16 cellular contexts compared by ENCODE assay signal in genomic region chr10:84114088-84114667, GRCh38. TPM values are rescaled to one million over a fixed set of nuclear protein-coding genes. Genes with fewer than 3 reads are reported as not detected.
DNase-seq lines count a peak whose midpoint lies in the region; ATAC-seq, FAIRE-seq and TF ChIP-seq lines count a peak whose summit lies in the region.
"Had no signal": no experiment of that assay in that cellular context is flagged by ENCODE, and none has a peak within 500 bp of the region (broad histone marks: within the 10 kb centered on the region; RNA-seq: fewer than 3 reads in every experiment).

No MANE protein-coding gene starts in this region.

- H3K27ac ChIP-seq in GM12878 (ENCODE audit: control insufficient read depth, insufficient read depth) (no peak overlapping the region), HepG2 (ENCODE audit: extremely low read length, insufficient read depth, low read length) (no peak overlapping the region)
- H3K27ac ChIP-seq: lower lobe of right lung, tibial artery had no signal

- H3K4me3 ChIP-seq in BJ (ENCODE audit: low read depth, low read length) (no peak overlapping the region), GM12878 (no peak overlapping the region), HepG2 (replicated peaks in 1 of 3; ENCODE audit: insufficient read depth in 1 of 3, low read depth in 2 of 3, low read length in 3 of 3) (no peak overlapping the region)
- H3K4me3 ChIP-seq: lower lobe of right lung, tibial artery had no signal

- no peak for TF ChIP-seq EP300 in GM12878 (IDR thresholded peaks at IDR 0.05; ENCODE audit: borderline replicate concordance in 1 of 2, control insufficient read depth in 1 of 2, low read depth in 2 of 2, low read length in 2 of 2)
- no peak for TF ChIP-seq EP300 in HepG2 (IDR thresholded peaks at IDR 0.05; ENCODE audit: low read depth in 2 of 2, low read length in 2 of 2)
- TF ChIP-seq EP300 in HepG2 (CRISPR knock-in tag; IDR thresholded peaks at IDR 0.05; ENCODE audit: borderline replicate concordance), result no peak

- H3K9ac ChIP-seq in GM12878 (ENCODE audit: control insufficient read depth, insufficient read depth, low read length), result no peak overlapping the region
- H3K9ac ChIP-seq in HepG2 (ENCODE audit: insufficient read depth, low read depth, low read length), result no peak overlapping the region

- H2AFZ ChIP-seq in GM12878 (ENCODE audit: control insufficient read depth, low read depth, low read length) (no peak overlapping the region), HepG2 (ENCODE audit: low read length) (no peak overlapping the region)

- WGBS in GM12878 (ENCODE audit: insufficient coverage, insufficient replicate concordance, low lambda C conversion rate, missing lambda C conversion rate), result 29% methylated on average over 13 of the region's 13 CpGs
- 12% methylated on average over 11 of the region's 13 CpGs for WGBS in HepG2 (ENCODE audit: low lambda C conversion rate)

- FAIRE-seq in GM12878 (lab: Jason Lieb, UNC) (no peak), HepG2 (lab: Jason Lieb, UNC) (no peak)

- intact Hi-C loops in GM12878 (cut with micrococcal nuclease; ENCODE audit: unreplicated experiment) (no loop called here), HepG2 (cut with micrococcal nuclease; ENCODE audit: unreplicated experiment) (no loop called here)
- intact Hi-C loops in activated CD4-positive, alpha-beta memory T cell treated with anti-CD3 and anti-CD28 coated beads for 36 hours (cut with micrococcal nuclease), result no loop called here

- SMC1A ChIA-PET in GM12878 (lab: Charles Lee; ENCODE audit: uncharacterized antibody, unreplicated experiment), result no interaction called here

- no peak overlapping the region for H3K27ac Mint-ChIP-seq in HFFc6
- no peak overlapping the region for H3K27ac Mint-ChIP-seq in activated CD4-positive, alpha-beta memory T cell treated with anti-CD3 and anti-CD28 coated beads for 36 hours
- H3K27ac Mint-ChIP-seq: activated T-helper 2 cell treated with anti-CD3 and anti-CD28 coated beads, Interferon-gamma antibody, Interleukin-2, Interleukin-4, amounts not matched to agents 10 μg/mL and 5 μg/mL and 100 μg/mL, durations not matched to agents 14 hours and 24 hours and 36 hours had no signal

- H4K20me1 ChIP-seq in GM12878 (ENCODE audit: control insufficient read depth, insufficient read depth), result no peaks in the 10 kb centered on the region
- no peaks in the 10 kb centered on the region for H4K20me1 ChIP-seq in HepG2 (ENCODE audit: insufficient read depth, low read length)

- TF ChIP-seq POLR2A in GM12878 (IDR thresholded peaks at IDR 0.05; ENCODE audit: low read depth, low read length) (no peak), HepG2 (IDR thresholded peaks at IDR 0.05; ENCODE audit: insufficient read depth in 1 of 2, low read depth in 2 of 2, low read length in 2 of 2) (no peak)

- TF ChIP-seq CTCF in BJ (IDR thresholded peaks at IDR 0.05; ENCODE audit: insufficient read depth, low read depth, low read length) (peak; percentile 32), HFFc6 (IDR thresholded peaks at IDR 0.05) (peak; percentile 54; the same call in 1 of the 2 replicates), GM12878 (IDR thresholded peaks at IDR 0.05 in 2 of 3, conservative IDR thresholded peaks at IDR 0.05 in 1 of 3; ENCODE audit: control insufficient read depth in 2 of 3, extremely low read depth in 1 of 3, insufficient read depth in 1 of 3, low read depth in 3 of 3, low read length in 3 of 3) (peak; percentile 19 to 28 (median 23); a peak in 4 of 6 replicates), HepG2 (CRISPR knock-in tag; IDR thresholded peaks at IDR 0.05) (peak; percentile 37; the same call in 1 of the 2 replicates)

- no peaks in the 10 kb centered on the region for H3K9me3 Mint-ChIP-seq in HFFc6
- H3K9me3 Mint-ChIP-seq in activated CD4-positive, alpha-beta memory T cell treated with anti-CD3 and anti-CD28 coated beads for 36 hours, result no peaks in the 10 kb centered on the region
- H3K9me3 Mint-ChIP-seq: activated T-helper 2 cell treated with anti-CD3 and anti-CD28 coated beads, Interferon-gamma antibody, Interleukin-2, Interleukin-4, amounts not matched to agents 10 μg/mL and 5 μg/mL and 100 μg/mL, durations not matched to agents 14 hours and 24 hours and 36 hours; central memory CD8-positive, alpha-beta T cell had no signal

- no peaks in the 10 kb centered on the region for H3K36me3 Mint-ChIP-seq in HFFc6 (ENCODE audit: low read depth)
- no peaks in the 10 kb centered on the region for H3K36me3 Mint-ChIP-seq in activated CD4-positive, alpha-beta memory T cell treated with anti-CD3 and anti-CD28 coated beads for 36 hours

- BruUV-seq in GM12878 (replicated peaks; lab: Mats Ljungman, UMichigan) (no TSS peak), HepG2 (replicated peaks; lab: Mats Ljungman, UMichigan) (no TSS peak)

- POLR2A ChIA-PET in BJ (lab: Charles Lee), result no interaction called here
- POLR2A ChIA-PET in GM12878 (lab: Charles Lee), result no interaction called here
- POLR2A ChIA-PET in HepG2 (lab: Yijun Ruan, JAX), result no interaction called here
- POLR2A ChIA-PET in activated CD4-positive, alpha-beta memory T cell treated with anti-CD3 and anti-CD28 coated beads for 36 hours (lab: Charles Lee), result no interaction called here

- TF ChIP-seq RAD21 in GM12878 (IDR thresholded peaks at IDR 0.05; ENCODE audit: insufficient read depth, low read depth, low read length), result no peak
- no peak for TF ChIP-seq RAD21 in HepG2 (CRISPR knock-in tag; IDR thresholded peaks at IDR 0.05)

- in situ Hi-C loops in GM12878 (cut with MboI) (no loop called here), HepG2 (cut with HindIII; ENCODE audit: extremely low pct_ligation_motif_present, low pct_unique_long_range_greater_than_20kb) (no loop called here)

- no peaks in the 10 kb centered on the region for H3K9me3 ChIP-seq in GM12878 (replicated peaks; ENCODE audit: control insufficient read depth, insufficient read depth, low read length)
- no peaks in the 10 kb centered on the region for H3K9me3 ChIP-seq in HepG2 (ENCODE audit: low read length)
- H3K9me3 ChIP-seq: lower lobe of right lung, tibial artery had no signal

- H3K27me3 ChIP-seq in BJ (ENCODE audit: control insufficient read depth, insufficient read depth, low read length) (no peaks in the 10 kb centered on the region), GM12878 (replicated peaks in 1 of 2; ENCODE audit: control insufficient read depth in 2 of 2, insufficient read depth in 2 of 2, low read length in 1 of 2) (no peaks in the 10 kb centered on the region), HepG2 (ENCODE audit: control insufficient read depth in 1 of 2, insufficient read depth in 2 of 2, low read length in 2 of 2) (peaks cover 0 to 4% of the 10 kb centered on the region in 2 experiments; a peak in 2 of 5 replicates)
- H3K27me3 ChIP-seq: tibial artery had no signal

- DNase-seq in BJ (ENCODE audit: low read depth), result no peak
- no peak for DNase-seq in HFFc6
- DNase-seq in GM12878 (ENCODE audit: low read depth, low spot score), result no peak
- DNase-seq in HepG2 (ENCODE audit: low spot score), result peak; percentile 15
- no peak for DNase-seq in activated effector memory CD4-positive, alpha-beta T cell treated with anti-CD3 and anti-CD28 coated beads, Interleukin-2, amount 50 U/mL, for 16 hours
- DNase-seq in CD1c-positive myeloid dendritic cell (ENCODE audit: extremely low spot score), result no peak
- DNase-seq in DMS 273 treated with DMSO at 0.1 percent for 48 hours (lab: John Stamatoyannopoulos, UW), result no peak
- no peak for DNase-seq in activated CD4-positive, alpha-beta memory T cell treated with anti-CD3 and anti-CD28 coated beads for 36 hours
- DNase-seq: activated CD4-positive, alpha-beta T cell treated with anti-CD3 and anti-CD28 coated beads for 1 hour; lower lobe of right lung; NCI-H2029 treated with DMSO at 0.1 percent for 48 hours; Right ventricle myocardium superior; tibial artery had no signal

- RAD21 ChIA-PET in GM12878 (lab: Charles Lee; ENCODE audit: unreplicated experiment), result no interaction called here

- no peaks in the 10 kb centered on the region for H3K79me2 ChIP-seq in GM12878 (ENCODE audit: control insufficient read depth, insufficient read depth, low read length)
- H3K79me2 ChIP-seq in HepG2 (ENCODE audit: insufficient read depth, low read length), result no peaks in the 10 kb centered on the region

- CTCF ChIA-PET in BJ (lab: Yijun Ruan, JAX), result interaction anchor here (1.0 kb wide), 1 partner anchor 37 kb away, joined by 3 read pairs; no protein-coding TSS in a partner anchor
- CTCF ChIA-PET in GM12878 (lab: Yijun Ruan, JAX), result interaction anchor here (1.1 to 1.3 kb wide), 2 partner anchors 34 to 161 kb away, joined by 3 read pairs; no protein-coding TSS in a partner anchor
- CTCF ChIA-PET in HepG2 (lab: Yijun Ruan, JAX; ENCODE audit: low intra/inter-chr PET ratio, low total read pairs), result no interaction called here
- CTCF ChIA-PET in activated CD4-positive, alpha-beta memory T cell treated with anti-CD3 and anti-CD28 coated beads for 36 hours (lab: Charles Lee), result interaction anchor here (1.0 kb wide), 2 partner anchors 10 to 60 kb away, joined by 3 read pairs; no protein-coding TSS in a partner anchor

- H3K4me2 ChIP-seq in GM12878 (ENCODE audit: control insufficient read depth, insufficient read depth) (no peak overlapping the region), HepG2 (ENCODE audit: low read depth, low read length) (no peak overlapping the region)

- H3K4me1 ChIP-seq in GM12878 (ENCODE audit: control insufficient read depth, insufficient read depth, low read length) (no peaks in the 10 kb centered on the region), HepG2 (ENCODE audit: insufficient read depth, low read length) (no peaks in the 10 kb centered on the region)
- H3K4me1 ChIP-seq: lower lobe of right lung, tibial artery had no signal

- no peaks in the 10 kb centered on the region for H3K36me3 ChIP-seq in BJ (ENCODE audit: control insufficient read depth, insufficient read depth, low read length)
- H3K36me3 ChIP-seq in GM12878 (ENCODE audit: control insufficient read depth in 2 of 2, insufficient read depth in 2 of 2, low read length in 1 of 2), result no peaks in the 10 kb centered on the region
- no peaks in the 10 kb centered on the region for H3K36me3 ChIP-seq in HepG2 (replicated peaks in 1 of 2; ENCODE audit: control insufficient read depth in 1 of 2, insufficient read depth in 2 of 2, low read length in 2 of 2)
- H3K36me3 ChIP-seq: lower lobe of right lung, tibial artery had no signal

- no peaks in the 10 kb centered on the region for H3K4me1 Mint-ChIP-seq in HFFc6 (ENCODE audit: low read depth)
- H3K4me1 Mint-ChIP-seq in activated CD4-positive, alpha-beta memory T cell treated with anti-CD3 and anti-CD28 coated beads for 36 hours (ENCODE audit: low read depth), result peaks cover 4% of the 10 kb centered on the region
- H3K4me1 Mint-ChIP-seq: central memory CD8-positive, alpha-beta T cell had no signal

- ATAC-seq in GM12878, result no peak
- no peak for ATAC-seq in HepG2
- ATAC-seq: lower lobe of right lung, sciatic nerve had no signal

- peaks cover 2% of the 10 kb centered on the region for H3K27me3 Mint-ChIP-seq in HFFc6 (ENCODE audit: insufficient read depth)
- H3K27me3 Mint-ChIP-seq in activated CD4-positive, alpha-beta memory T cell treated with anti-CD3 and anti-CD28 coated beads for 36 hours, result peaks cover 14% of the 10 kb centered on the region

- H3K4me3 Mint-ChIP-seq in HFFc6, result no peak overlapping the region
- no peak overlapping the region for H3K4me3 Mint-ChIP-seq in activated CD4-positive, alpha-beta memory T cell treated with anti-CD3 and anti-CD28 coated beads for 36 hours
- H3K4me3 Mint-ChIP-seq: central memory CD8-positive, alpha-beta T cell had no signal

RNA-seq across cellular contexts. Expression of gene GHITM, which starts 25.1 kb away (rescaled TPM):
- 204 and 256 TPM in 2 replicates for polyA plus RNA-seq in BJ (2011; rRNA removed)
- 65.9 and 89.9 TPM in 2 replicates for polyA minus RNA-seq in BJ (2011; rRNA and poly(A)+ RNA removed)
- total RNA-seq in HFFc6 (2021; fragmentation: NEBNext Ultra II Directional; extraction: Animal tissue kit (Norgen Biotek cat#: 25700)), result 100 to 1,000 TPM; 137 to 155 (median 142) TPM
- 22.9 and 24.6 TPM in 2 replicates for total RNA-seq in GM12878 (2013; cell fraction: nucleolus; rRNA removed)
- total RNA-seq in GM12878 (2014; rRNA removed), result 153 and 180 TPM in 2 replicates
- 153 and 157 TPM in 2 replicates for total RNA-seq in GM12878 (2014; rRNA removed; fragmentation: Illumina TruSeq; extraction: Trizol)
- total RNA-seq in GM12878 (2021), result 120 and 128 TPM in 2 replicates
- polyA plus RNA-seq in GM12878 (2011; ENCODE audit: low read depth), result 92.5 TPM
- polyA plus RNA-seq in GM12878 (2011; rRNA removed), result 257 and 294 TPM in 2 replicates
- polyA plus RNA-seq in GM12878 (2011; cell fraction: cytosol; rRNA removed), result 147 and 172 TPM in 2 replicates
- 69.2 and 70.0 TPM in 2 replicates for polyA plus RNA-seq in GM12878 (2011; cell fraction: nucleus; rRNA removed)
- 97.0 and 105 TPM in 2 replicates for polyA plus RNA-seq in GM12878 (2012)
- 147 and 190 TPM in 2 replicates for polyA plus RNA-seq in GM12878 (2014; fragmentation: Illumina TruSeq; extraction: Trizol)
- polyA plus RNA-seq in GM12878 (2014; fragmentation: Nextera tagmentation; extraction: Ambion mirVana), result 100 to 1,000 TPM; 366 to 501 TPM
- polyA plus RNA-seq in GM12878 (2014; rRNA removed), result 146 and 162 TPM in 2 replicates
- 100 to 1,000 TPM; 295 to 299 TPM for polyA plus RNA-seq in GM12878 (2016; fragmentation: Nextera tagmentation; extraction: Ambion mirVana)
- 132 and 140 TPM in 2 replicates for polyA minus RNA-seq in GM12878 (2011; rRNA and poly(A)+ RNA removed)
- polyA minus RNA-seq in GM12878 (2011; cell fraction: cytosol; rRNA and poly(A)+ RNA removed), result 36.9 and 41.3 TPM in 2 replicates
- polyA minus RNA-seq in GM12878 (2011; cell fraction: nucleus; rRNA and poly(A)+ RNA removed), result 14.1 and 21.1 TPM in 2 replicates
- 212 and 345 TPM in 2 replicates for total RNA-seq in HepG2 (2016; rRNA removed; fragmentation: Illumina TruSeq; extraction: Trizol)
- 30.2 and 31.6 TPM in 2 replicates for total RNA-seq in HepG2 (2016; cell fraction: cytosol; rRNA removed; fragmentation: Illumina TruSeq; extraction: Trizol; ENCODE audit: low read depth)
- 217 and 359 TPM in 2 replicates for total RNA-seq in HepG2 (2016; cell fraction: insoluble cytoplasmic fraction; rRNA removed; fragmentation: Illumina TruSeq; extraction: Trizol)
- 71.3 and 73.2 TPM in 2 replicates for total RNA-seq in HepG2 (2016; cell fraction: membrane; rRNA removed; fragmentation: Illumina TruSeq; extraction: Trizol)
- total RNA-seq in HepG2 (2016; cell fraction: nucleus; rRNA removed; fragmentation: Illumina TruSeq; extraction: Trizol), result 76.0 and 76.6 TPM in 2 replicates
- polyA plus RNA-seq in HepG2 (2011; rRNA removed), result 145 and 163 TPM in 2 replicates
- polyA plus RNA-seq in HepG2 (2011; cell fraction: cytosol; rRNA removed), result 120 and 156 TPM in 2 replicates
- polyA plus RNA-seq in HepG2 (2011; cell fraction: nucleus; rRNA removed), result 20.6 and 30.6 TPM in 2 replicates
- 147 and 173 TPM in 2 replicates for polyA plus RNA-seq in HepG2 (2012)
- polyA plus RNA-seq in HepG2 (2016; cell fraction: cytosol; fragmentation: Illumina TruSeq; extraction: Trizol; ENCODE audit: low read depth), result 26.7 and 30.1 TPM in 2 replicates
- 287 and 340 TPM in 2 replicates for polyA plus RNA-seq in HepG2 (2016; cell fraction: insoluble cytoplasmic fraction; fragmentation: Illumina TruSeq; extraction: Trizol; ENCODE audit: low read depth)
- polyA plus RNA-seq in HepG2 (2016; cell fraction: membrane; fragmentation: Illumina TruSeq; extraction: Trizol; ENCODE audit: low read depth), result 47.9 and 49.3 TPM in 2 replicates
- polyA plus RNA-seq in HepG2 (2016; cell fraction: nucleus; fragmentation: Illumina TruSeq; extraction: Trizol; ENCODE audit: insufficient read depth, low read depth), result 94.0 TPM in 2 replicates
- polyA minus RNA-seq in HepG2 (2011; rRNA and poly(A)+ RNA removed; ENCODE audit: low replicate concordance), result 155 and 222 TPM in 2 replicates
- 64.6 and 69.6 TPM in 2 replicates for polyA minus RNA-seq in HepG2 (2011; cell fraction: cytosol; rRNA and poly(A)+ RNA removed)
- polyA minus RNA-seq in HepG2 (2011; cell fraction: nucleus; rRNA and poly(A)+ RNA removed), result 31.3 and 40.3 TPM in 2 replicates
- 100 to 1,000 TPM; 192 to 197 TPM for total RNA-seq in activated CD4-positive, alpha-beta memory T cell treated with anti-CD3 and anti-CD28 coated beads for 36 hours

RNA-seq across cellular contexts. Expression of gene GPR15LG, which starts 59.4 kb away (rescaled TPM):
- polyA plus RNA-seq in BJ (2011; rRNA removed) (not detected in 2 replicates), GM12878 (2011; rRNA removed) (5.9 and 12.2 TPM in 2 replicates), GM12878 (2014; fragmentation: Illumina TruSeq; extraction: Trizol) (0.73 and 1.7 TPM in 2 replicates), GM12878 (2014; fragmentation: Nextera tagmentation; extraction: Ambion mirVana) (1 to 10 TPM; 1.2 TPM), GM12878 (2014; rRNA removed) (0.80 and 1.5 TPM in 2 replicates), GM12878 (2016; fragmentation: Nextera tagmentation; extraction: Ambion mirVana) (1 to 10 TPM; 4.2 to 5.0 TPM), HepG2 (2011; rRNA removed) (not detected in 2 replicates)
- polyA minus RNA-seq in BJ (2011; rRNA and poly(A)+ RNA removed), result not detected in 2 replicates
- total RNA-seq in HFFc6 (2021; fragmentation: NEBNext Ultra II Directional; extraction: Animal tissue kit (Norgen Biotek cat#: 25700)), result not detected
- not detected in 2 replicates for total RNA-seq in GM12878 (2013; cell fraction: nucleolus; rRNA removed)
- total RNA-seq in GM12878 (2014; rRNA removed) (1.2 and 2.0 TPM in 2 replicates), GM12878 (2014; rRNA removed; fragmentation: Illumina TruSeq; extraction: Trizol) (1.1 and 1.4 TPM in 2 replicates), GM12878 (2021) (1.3 and 1.5 TPM in 2 replicates), HepG2 (2016; rRNA removed; fragmentation: Illumina TruSeq; extraction: Trizol) (not detected in 2 replicates)
- 0.96 TPM for polyA plus RNA-seq in GM12878 (2011; ENCODE audit: low read depth)
- 13.3 and 14.9 TPM in 2 replicates for polyA plus RNA-seq in GM12878 (2011; cell fraction: cytosol; rRNA removed)
- 4.2 and 5.7 TPM in 2 replicates for polyA plus RNA-seq in GM12878 (2011; cell fraction: nucleus; rRNA removed)
- polyA plus RNA-seq in GM12878 (2012), result 0.58 and 0.80 TPM in 2 replicates
- polyA minus RNA-seq in GM12878 (2011; rRNA and poly(A)+ RNA removed), result 4.2 and 10.5 TPM in 2 replicates
- 2.9 and 5.5 TPM in 2 replicates for polyA minus RNA-seq in GM12878 (2011; cell fraction: cytosol; rRNA and poly(A)+ RNA removed)
- polyA minus RNA-seq in GM12878 (2011; cell fraction: nucleus; rRNA and poly(A)+ RNA removed), result 2.2 and 3.6 TPM in 2 replicates
- total RNA-seq in HepG2 (2016; cell fraction: cytosol; rRNA removed; fragmentation: Illumina TruSeq; extraction: Trizol; ENCODE audit: low read depth), result not detected in 2 replicates
- not detected in 2 replicates for total RNA-seq in HepG2 (2016; cell fraction: insoluble cytoplasmic fraction; rRNA removed; fragmentation: Illumina TruSeq; extraction: Trizol)
- not detected in 2 replicates for total RNA-seq in HepG2 (2016; cell fraction: membrane; rRNA removed; fragmentation: Illumina TruSeq; extraction: Trizol)
- not detected in 2 replicates for total RNA-seq in HepG2 (2016; cell fraction: nucleus; rRNA removed; fragmentation: Illumina TruSeq; extraction: Trizol)
- polyA plus RNA-seq in HepG2 (2011; cell fraction: cytosol; rRNA removed), result not detected in 2 replicates
- polyA plus RNA-seq in HepG2 (2011; cell fraction: nucleus; rRNA removed), result not detected in 2 replicates
- not detected in 2 replicates for polyA plus RNA-seq in HepG2 (2012)
- not detected in 2 replicates for polyA plus RNA-seq in HepG2 (2016; cell fraction: cytosol; fragmentation: Illumina TruSeq; extraction: Trizol; ENCODE audit: low read depth)
- not detected in 2 replicates for polyA plus RNA-seq in HepG2 (2016; cell fraction: insoluble cytoplasmic fraction; fragmentation: Illumina TruSeq; extraction: Trizol; ENCODE audit: low read depth)
- polyA plus RNA-seq in HepG2 (2016; cell fraction: membrane; fragmentation: Illumina TruSeq; extraction: Trizol; ENCODE audit: low read depth), result not detected in 2 replicates
- not detected in 2 replicates for polyA plus RNA-seq in HepG2 (2016; cell fraction: nucleus; fragmentation: Illumina TruSeq; extraction: Trizol; ENCODE audit: insufficient read depth, low read depth)
- not detected in 2 replicates for polyA minus RNA-seq in HepG2 (2011; rRNA and poly(A)+ RNA removed; ENCODE audit: low replicate concordance)
- polyA minus RNA-seq in HepG2 (2011; cell fraction: cytosol; rRNA and poly(A)+ RNA removed), result not detected in 2 replicates
- not detected in 2 replicates for polyA minus RNA-seq in HepG2 (2011; cell fraction: nucleus; rRNA and poly(A)+ RNA removed)
- not detected for total RNA-seq in activated CD4-positive, alpha-beta memory T cell treated with anti-CD3 and anti-CD28 coated beads for 36 hours
- total RNA-seq: activated T-helper 2 cell treated with anti-CD3 and anti-CD28 coated beads, Interferon-gamma antibody, Interleukin-2, Interleukin-4, amounts not matched to agents 10 μg/mL and 5 μg/mL and 100 μg/mL, durations not matched to agents 14 hours and 24 hours and 36 hours; lower lobe of right lung; Right ventricle myocardium superior; sciatic nerve had no signal
